In the genomic region with DNA sequence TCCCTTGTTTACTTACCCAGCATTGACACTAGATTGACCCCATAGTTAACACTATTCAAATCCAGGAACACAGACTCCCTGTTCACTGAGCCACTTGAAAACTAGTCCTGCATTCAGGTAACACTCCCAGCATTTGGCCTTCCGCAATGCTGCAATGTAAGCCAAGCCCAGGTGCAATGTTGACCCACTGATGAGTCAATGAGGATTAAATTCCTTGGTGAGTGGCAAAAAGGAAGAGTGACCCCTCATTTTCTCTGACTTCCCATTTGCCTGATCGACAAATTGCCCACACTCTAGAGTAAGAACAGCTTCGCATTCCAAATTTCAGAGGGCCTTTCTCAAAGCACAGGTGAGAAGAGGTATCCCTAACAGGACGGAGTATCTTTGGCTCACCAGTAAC, we compare ENCODE assay signal across 1 cellular context.
TF ChIP-seq lines count a peak whose summit lies in the region.

No MANE protein-coding gene starts in this region.

TF ChIP-seq in WTC11, 78 proteins besides CTCF, POLR2A, EP300 and RAD21 (continued from another document):
- TF ChIP-seq, protein P1, sequence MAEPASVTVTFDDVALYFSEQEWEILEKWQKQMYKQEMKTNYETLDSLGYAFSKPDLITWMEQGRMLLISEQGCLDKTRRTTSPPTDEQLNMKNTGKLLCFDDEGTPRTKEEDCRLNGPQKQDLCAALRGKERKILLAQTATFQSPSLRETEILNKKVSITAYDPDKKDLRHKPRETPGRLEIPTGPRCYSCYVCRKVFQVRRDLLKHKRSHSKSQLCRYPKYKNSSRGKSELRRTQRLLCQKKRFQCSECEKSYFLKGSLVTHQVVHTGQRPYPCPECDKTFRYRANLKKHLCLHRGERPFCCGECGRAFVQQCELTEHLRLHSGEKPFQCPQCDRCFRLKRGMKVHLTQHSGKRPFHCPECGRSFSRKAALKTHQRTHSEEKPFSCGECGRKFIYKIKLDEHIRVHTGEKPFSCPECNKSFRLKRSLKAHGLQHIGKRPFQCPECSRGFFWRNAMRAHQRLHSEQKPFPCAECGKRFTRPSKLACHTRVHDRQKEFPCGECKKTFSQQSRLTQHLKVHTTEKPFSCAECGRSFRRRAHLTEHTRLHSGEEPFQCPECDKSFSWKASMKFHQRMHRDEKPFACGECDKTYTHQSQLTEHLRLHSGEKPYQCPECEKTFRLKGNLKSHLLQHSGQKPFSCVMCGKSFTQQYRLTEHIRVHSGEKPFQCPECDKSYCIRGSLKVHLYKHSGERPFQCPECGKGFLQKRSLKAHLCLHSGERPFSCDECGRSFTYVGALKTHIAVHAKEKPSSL (CRISPR knock-in tag; conservative IDR thresholded peaks at IDR 0.05), result no peak
- no peak for TF ChIP-seq STAT6 (CRISPR knock-in tag; conservative IDR thresholded peaks at IDR 0.05; ENCODE audit: low read depth)
- TF ChIP-seq ZNF671 (CRISPR knock-in tag; IDR thresholded peaks at IDR 0.05), result no peak
- no peak for TF ChIP-seq SP1 (CRISPR knock-in tag; conservative IDR thresholded peaks at IDR 0.05)
- TF ChIP-seq, protein P2, sequence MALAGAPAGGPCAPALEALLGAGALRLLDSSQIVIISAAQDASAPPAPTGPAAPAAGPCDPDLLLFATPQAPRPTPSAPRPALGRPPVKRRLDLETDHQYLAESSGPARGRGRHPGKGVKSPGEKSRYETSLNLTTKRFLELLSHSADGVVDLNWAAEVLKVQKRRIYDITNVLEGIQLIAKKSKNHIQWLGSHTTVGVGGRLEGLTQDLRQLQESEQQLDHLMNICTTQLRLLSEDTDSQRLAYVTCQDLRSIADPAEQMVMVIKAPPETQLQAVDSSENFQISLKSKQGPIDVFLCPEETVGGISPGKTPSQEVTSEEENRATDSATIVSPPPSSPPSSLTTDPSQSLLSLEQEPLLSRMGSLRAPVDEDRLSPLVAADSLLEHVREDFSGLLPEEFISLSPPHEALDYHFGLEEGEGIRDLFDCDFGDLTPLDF (CRISPR knock-in tag; IDR thresholded peaks at IDR 0.05), result no peak
- no peak for TF ChIP-seq ZNF512 (CRISPR knock-in tag; IDR thresholded peaks at IDR 0.05; ENCODE audit: borderline replicate concordance)
- no peak for TF ChIP-seq ZNF416 (CRISPR knock-in tag; IDR thresholded peaks at IDR 0.05)
- no peak for TF ChIP-seq FOXK1 (CRISPR knock-in tag; IDR thresholded peaks at IDR 0.05)
- no peak for TF ChIP-seq JAZF1 (CRISPR knock-in tag; IDR thresholded peaks at IDR 0.05)
- no peak for TF ChIP-seq ESRRA (CRISPR knock-in tag; IDR thresholded peaks at IDR 0.05; ENCODE audit: borderline replicate concordance)
- TF ChIP-seq HMGXB4 (CRISPR knock-in tag; IDR thresholded peaks at IDR 0.05), result no peak
- no peak for TF ChIP-seq SMAD3 (CRISPR knock-in tag; IDR thresholded peaks at IDR 0.05; ENCODE audit: borderline replicate concordance)
- TF ChIP-seq MAX (CRISPR knock-in tag; IDR thresholded peaks at IDR 0.05), result no peak
